In genomic region chr1:198084509-198084908, GRCh38 we compare ENCODE assay signal across 32 cellular contexts.
"Had no signal": no experiment of that assay in that cellular context is flagged by ENCODE, and none has a peak within 500 bp of the region (broad histone marks: within the 10 kb centered on the region; RNA-seq: fewer than 3 reads in every experiment).

No MANE protein-coding gene starts in this region.

- H3K27me3 ChIP-seq: adrenal gland, body of pancreas, esophagus squamous epithelium, gastroesophageal sphincter, heart right ventricle, hepatocyte had no signal

- H3K4me3 Mint-ChIP-seq: activated CD4-positive, alpha-beta memory T cell treated with anti-CD3 and anti-CD28 coated beads, Interleukin-2, amount 10 ng/mL, durations not matched to agents 7 days and 5 days; activated CD4-positive, alpha-beta T cell treated with anti-CD3 and anti-CD28 coated beads, Interleukin-2, amount 10 ng/mL, durations not matched to agents 7 days and 5 days; activated naive CD8-positive, alpha-beta T cell; activated naive CD8-positive, alpha-beta T cell treated with anti-CD3 and anti-CD28 coated beads, Interleukin-2, amount 50 U/mL, for 24 hours; activated T-cell treated with anti-CD3 and anti-CD28 coated beads, Interleukin-2, amount 50 U/mL, for 24 hours; activated T-cell treated with anti-CD3 and anti-CD28 coated beads, Interleukin-2, amount 50 U/mL, for 72 hours; effector memory CD8-positive, alpha-beta T cell had no signal

- H3K4me2 ChIP-seq: hepatocyte had no signal

- H3K27ac Mint-ChIP-seq: activated CD4-positive, alpha-beta memory T cell treated with anti-CD3 and anti-CD28 coated beads, Interleukin-2, amount 10 ng/mL, durations not matched to agents 7 days and 5 days; activated CD4-positive, alpha-beta T cell treated with anti-CD3 and anti-CD28 coated beads, Interleukin-2, amount 10 ng/mL, durations not matched to agents 7 days and 5 days; activated naive CD8-positive, alpha-beta T cell; activated naive CD8-positive, alpha-beta T cell treated with anti-CD3 and anti-CD28 coated beads, Interleukin-2, amount 50 U/mL, for 24 hours; activated T-cell treated with anti-CD3 and anti-CD28 coated beads, Interleukin-2, amount 50 U/mL, for 24 hours; activated T-cell treated with anti-CD3 and anti-CD28 coated beads, Interleukin-2, amount 50 U/mL, for 72 hours; effector memory CD8-positive, alpha-beta T cell had no signal

- H2AFZ ChIP-seq: hepatocyte had no signal

- H3K79me2 ChIP-seq: hepatocyte had no signal

- H3K36me3 ChIP-seq: adrenal gland, esophagus squamous epithelium, gastroesophageal sphincter, heart right ventricle had no signal

- H3K4me3 ChIP-seq: adrenal gland, body of pancreas, esophagus squamous epithelium, gastroesophageal sphincter, heart right ventricle, hepatocyte had no signal

- H3K4me1 ChIP-seq: adrenal gland, body of pancreas, esophagus squamous epithelium, gastroesophageal sphincter had no signal

- FAIRE-seq: endometrium, endothelial cell of umbilical vein had no signal

- ATAC-seq: activated naive CD8-positive, alpha-beta T cell treated with anti-CD3 and anti-CD28 coated beads, Interleukin-2, amount 50 U/mL, for 24 hours; activated T-cell treated with anti-CD3 and anti-CD28 coated beads, Interleukin-2, amount 50 U/mL, for 72 hours; body of pancreas; effector memory CD8-positive, alpha-beta T cell; gastroesophageal sphincter; heart right ventricle had no signal

- H3K27ac ChIP-seq: adrenal gland, body of pancreas, epithelial cell of prostate, esophagus squamous epithelium, gastroesophageal sphincter, heart right ventricle, hepatocyte had no signal

- DNase-seq: activated CD4-positive, alpha-beta memory T cell treated with anti-CD3 and anti-CD28 coated beads, Interleukin-2, amount 10 ng/mL, durations not matched to agents 7 days and 5 days; activated CD4-positive, alpha-beta T cell treated with anti-CD3 and anti-CD28 coated beads for 1 hour; activated CD4-positive, alpha-beta T cell treated with anti-CD3 and anti-CD28 coated beads for 4 hours; activated CD4-positive, alpha-beta T cell treated with anti-CD3 and anti-CD28 coated beads, Interleukin-2, amount 10 ng/mL, durations not matched to agents 7 days and 5 days; activated CD4-positive, alpha-beta T cell treated with anti-CD3 and anti-CD28 coated beads, Interleukin-2, amount 50 U/mL, for 4 hours; activated CD8-positive, alpha-beta memory T cell treated with anti-CD3 and anti-CD28 coated beads, Interleukin-2, amount 50 U/mL, for 48 hours; activated gamma-delta T cell; activated naive CD4-positive, alpha-beta T cell; activated naive CD4-positive, alpha-beta T cell treated with anti-CD3 and anti-CD28 coated beads, Interleukin-2, amount 50 U/mL, for 16 hours; activated naive CD8-positive, alpha-beta T cell treated with anti-CD3 and anti-CD28 coated beads, Interleukin-2, amount 50 U/mL, for 24 hours; activated T-cell treated with anti-CD3 and anti-CD28 coated beads for 4 hours; activated T-cell treated with anti-CD3 and anti-CD28 coated beads, Interleukin-2, amount 50 U/mL, for 24 hours; activated T-cell treated with anti-CD3 and anti-CD28 coated beads, Interleukin-2, amount 50 U/mL, for 72 hours; adrenal gland; amygdala; aorta; body of pancreas; caudate nucleus; cortex of kidney; dermis blood vessel endothelial cell; effector CD4-positive, alpha-beta T cell; effector memory CD8-positive, alpha-beta T cell; esophagus squamous epithelium; foreskin melanocyte; heart right ventricle; T-helper 2 cell had no signal

- H3K9me3 Mint-ChIP-seq: activated CD4-positive, alpha-beta memory T cell treated with anti-CD3 and anti-CD28 coated beads, Interleukin-2, amount 10 ng/mL, durations not matched to agents 7 days and 5 days; activated naive CD8-positive, alpha-beta T cell treated with anti-CD3 and anti-CD28 coated beads, Interleukin-2, amount 50 U/mL, for 24 hours; activated T-cell treated with anti-CD3 and anti-CD28 coated beads, Interleukin-2, amount 50 U/mL, for 24 hours; activated T-cell treated with anti-CD3 and anti-CD28 coated beads, Interleukin-2, amount 50 U/mL, for 72 hours; effector memory CD8-positive, alpha-beta T cell had no signal

- H3K9me3 ChIP-seq: adrenal gland, body of pancreas, esophagus squamous epithelium, gastroesophageal sphincter, heart right ventricle had no signal
